1 cellular context compared by ENCODE assay signal in genomic region chr11:119107538-119108150, GRCh38.
TF ChIP-seq lines count a peak whose summit lies in the region.

No MANE protein-coding gene starts in this region.

TF ChIP-seq in H1, 55 proteins besides CTCF, POLR2A, EP300 and RAD21:
- TF ChIP-seq CHD7 (IDR thresholded peaks at IDR 0.05; ENCODE audit: insufficient replicate concordance, low read length) (no peak), BRCA1 (IDR thresholded peaks at IDR 0.05; ENCODE audit: low read depth, low read length) (no peak), SRF (IDR thresholded peaks at IDR 0.05; ENCODE audit: low read depth, low read length) (no peak), TEAD4 (IDR thresholded peaks at IDR 0.05; ENCODE audit: low read depth, low read length) (no peak), TAF7 (optimal IDR thresholded peaks at IDR 0.05; ENCODE audit: borderline replicate concordance, low read depth, low read length) (no peak), POU5F1 (IDR thresholded peaks at IDR 0.05; ENCODE audit: low read depth, low read length) (no peak), USF2 (IDR thresholded peaks at IDR 0.05; ENCODE audit: low read length) (no peak), KDM4A (IDR thresholded peaks at IDR 0.05; ENCODE audit: low read depth, low read length, severe bottlenecking) (peak; percentile 53), HDAC2 (IDR thresholded peaks at IDR 0.05; ENCODE audit: borderline replicate concordance in 1 of 2, low read depth in 2 of 2, low read length in 2 of 2) (no peak), EGR1 (IDR thresholded peaks at IDR 0.05; ENCODE audit: borderline replicate concordance, low read depth, low read length) (no peak), BCL11A (IDR thresholded peaks at IDR 0.05; ENCODE audit: low read depth in 2 of 2, low read length in 2 of 2) (no peak), CHD2 (IDR thresholded peaks at IDR 0.05; ENCODE audit: low read length) (no peak), CTBP2 (IDR thresholded peaks at IDR 0.05; ENCODE audit: borderline replicate concordance, insufficient read depth, insufficient read length, low read length) (no peak), EZH2 (IDR thresholded peaks at IDR 0.05; ENCODE audit: low read depth, low read length, severe bottlenecking) (peak; percentile 45), NANOG (IDR thresholded peaks at IDR 0.05; ENCODE audit: insufficient read depth, low read depth, low read length, poor library complexity, severe bottlenecking) (no peak), RNF2 (IDR thresholded peaks at IDR 0.05; ENCODE audit: borderline replicate concordance, low read depth, low read length, missing control alignments, poor library complexity, severe bottlenecking) (no peak), SP2 (IDR thresholded peaks at IDR 0.05; ENCODE audit: low read length) (no peak), SUZ12 (IDR thresholded peaks at IDR 0.05; ENCODE audit: low read length) (peak; percentile 51; the same call in 1 of the 2 replicates), ATF3 (IDR thresholded peaks at IDR 0.05; ENCODE audit: insufficient read depth, low read depth, low read length) (no peak), NRF1 (IDR thresholded peaks at IDR 0.05; ENCODE audit: low read depth, low read length) (no peak), BACH1 (IDR thresholded peaks at IDR 0.05; ENCODE audit: low read length) (no peak), FOSL1 (IDR thresholded peaks at IDR 0.05; ENCODE audit: insufficient read depth, low read depth, low read length) (no peak), SP1 (IDR thresholded peaks at IDR 0.05; ENCODE audit: low read depth, low read length) (no peak), POLR2AphosphoS5 (IDR thresholded peaks at IDR 0.05; ENCODE audit: low read depth, low read length) (no peak)
